In the genomic region with DNA sequence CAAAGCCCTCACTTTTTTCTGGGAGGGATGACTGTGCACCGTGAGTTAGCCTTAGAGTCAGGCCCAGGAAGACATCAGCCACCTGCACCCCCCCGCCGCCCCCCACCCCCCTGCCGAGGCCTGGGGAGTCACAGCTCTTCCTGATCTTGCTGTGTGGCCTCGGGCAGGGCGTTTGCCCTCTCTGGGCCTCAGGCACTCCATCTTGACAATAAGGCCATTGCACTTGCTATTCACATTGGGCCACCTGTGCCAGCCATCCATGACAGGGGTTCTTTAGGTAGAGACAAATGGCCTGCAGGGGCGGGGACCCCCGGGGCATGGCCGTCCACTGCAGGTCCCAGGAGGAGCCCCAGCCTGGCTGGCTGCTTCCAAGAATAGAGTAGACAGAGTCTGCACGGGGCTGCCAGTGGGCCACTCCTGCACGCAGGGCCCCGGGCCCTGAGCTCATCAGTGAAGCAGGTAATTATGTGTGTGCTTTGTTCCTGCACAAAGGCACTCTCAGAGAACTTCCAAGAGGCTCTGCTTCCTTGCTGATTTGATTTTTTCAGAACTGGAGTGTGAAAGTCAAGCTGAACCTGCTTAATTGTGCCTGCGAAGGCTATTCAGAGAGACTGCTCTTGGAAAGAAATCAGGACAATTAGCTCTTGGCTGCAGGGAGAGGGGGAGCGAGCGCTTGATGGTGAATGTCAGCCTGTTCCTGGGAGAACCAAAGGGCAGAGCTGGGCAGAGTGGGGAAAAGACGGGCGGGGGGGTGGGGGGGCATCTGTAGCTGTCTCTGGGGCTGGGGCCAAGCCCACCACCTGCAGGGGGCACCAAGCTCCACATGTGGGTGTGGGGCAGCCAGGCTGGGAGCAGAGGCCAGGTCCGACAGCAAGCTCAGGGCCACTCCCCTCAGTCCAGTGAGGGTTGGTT, we compare ENCODE assay signal across 7 cellular contexts. TPM values are rescaled to one million over a fixed set of nuclear protein-coding genes. Genes with fewer than 3 reads are reported as not detected.
DNase-seq lines count a peak whose midpoint lies in the region; ATAC-seq and TF ChIP-seq lines count a peak whose summit lies in the region.

No MANE protein-coding gene starts in this region.

- DNase-seq in GM12864 (ENCODE audit: low read depth) (no peak), NCI-H1694 (lab: John Stamatoyannopoulos, UW) (peak; percentile 50), cerebellar cortex (ENCODE audit: low spot score) (peak; percentile 69), neural crest cell (ENCODE audit: low read depth, low spot score) (peak; percentile 35), AG08396 (ENCODE audit: low spot score) (no peak)

- H3K9me3 Mint-ChIP-seq in neural crest cell, result no peaks in the 10 kb centered on the region

- H3K27me3 Mint-ChIP-seq in neural crest cell (ENCODE audit: low read depth), result no peaks in the 10 kb centered on the region

- H3K27ac Mint-ChIP-seq in neural crest cell (ENCODE audit: unreplicated experiment), result peak overlapping the region; percentile 85

- peak; percentile 8 for TF ChIP-seq CTCF in GM12864 (IDR thresholded peaks at IDR 0.05; ENCODE audit: low read depth, low read length, missing control alignments)
- peak; percentile 37 for TF ChIP-seq CTCF in neural crest cell (conservative IDR thresholded peaks at IDR 0.05)

- H3K4me3 ChIP-seq in GM12864 (ENCODE audit: low read depth, low read length), result no peak overlapping the region

- no peak overlapping the region for H3K4me3 Mint-ChIP-seq in neural crest cell

- no peak for ATAC-seq in esophagus mucosa
- ATAC-seq in HG03439 (IDR thresholded peaks at IDR 0.05; ENCODE audit: unreplicated experiment), result no peak

- H3K36me3 Mint-ChIP-seq in neural crest cell (ENCODE audit: low read depth), result peaks cover 2% of the 10 kb centered on the region

- H3K4me1 Mint-ChIP-seq in neural crest cell, result peaks cover 63% of the 10 kb centered on the region

RNA-seq across cellular contexts. Expression of a gene that starts 40.3 kb away (rescaled TPM):
- 203 and 210 TPM in 2 replicates for total RNA-seq in neural crest cell
- 66.4 TPM for total RNA-seq in esophagus mucosa

Comparison
In these comparisons a context has a peak if more than half of its experiments do, and no peak if none do; other contexts are left out.
1. DNase-seq: peak in NCI-H1694 (single experiment), cerebellar cortex (single experiment) and neural crest cell (single experiment); none in GM12864 (single experiment) and AG08396 (single experiment).